In genomic region chr20:46953596-46953995, GRCh38 we compare ENCODE assay signal across 26 cellular contexts. TPM values are rescaled to one million over a fixed set of nuclear protein-coding genes. Genes with fewer than 3 reads are reported as not detected.
"Had no signal": no experiment of that assay in that cellular context is flagged by ENCODE, and none has a peak within 500 bp of the region (broad histone marks: within the 10 kb centered on the region; RNA-seq: fewer than 3 reads in every experiment).

No MANE protein-coding gene starts in this region.

- DNase-seq: activated CD4-positive, alpha-beta T cell treated with anti-CD3 and anti-CD28 coated beads for 1 hour; activated CD4-positive, alpha-beta T cell treated with anti-CD3 and anti-CD28 coated beads, Interleukin-2, amount 50 U/mL, for 1 hour; activated CD8-positive, alpha-beta T cell treated with anti-CD3 and anti-CD28 coated beads, Interleukin-2, amount 10 ng/mL, durations not matched to agents 7 days and 5 days; activated naive CD4-positive, alpha-beta T cell treated with Interleukin-2 at 50 U/mL for 16 hours; activated naive CD8-positive, alpha-beta T cell treated with anti-CD3 and anti-CD28 coated beads for 36 hours; activated T-cell treated with anti-CD3 and anti-CD28 coated beads, Interleukin-2, amount 50 U/mL, for 1 hour; cerebellar nuclear complex; cortex of kidney; endodermal cell; immature natural killer cell; kidney glomerular epithelial cell; left lung; pancreas; psoas muscle; stimulated activated CD4-positive, alpha-beta T cell treated with anti-CD3 and anti-CD28 coated beads, Interleukin-2, amount 100 ng/mL, for 24 hours; stimulated activated naive CD8-positive, alpha-beta T cell treated with anti-CD3 and anti-CD28 coated beads, Interleukin-15, amount 100 ng/mL, for 72 hours; T-helper 1 cell; tibial artery had no signal

- H3K9me3 ChIP-seq: pancreas, psoas muscle had no signal

- ATAC-seq: activated CD8-positive, alpha-beta T cell treated with anti-CD3 and anti-CD28 coated beads, Interleukin-2, amount 10 ng/mL, durations not matched to agents 7 days and 5 days; left lung; natural killer cell treated with Interleukin-12 subunit alpha and Interleukin-12 subunit beta and Interleukin-15 and Interleukin-18, amount 100 ng/mL, for 72 hours; pancreas; stimulated activated effector memory CD8-positive, alpha-beta T cell treated with anti-CD3 and anti-CD28 coated beads, Interleukin-12 subunit alpha, Interleukin-12 subunit beta, amount 100 ng/mL, for 72 hours; stimulated activated naive CD8-positive, alpha-beta T cell treated with anti-CD3 and anti-CD28 coated beads, Interleukin-15, amount 100 ng/mL, for 72 hours had no signal

- H2AFZ ChIP-seq: hepatocyte had no signal

- H3K4me2 ChIP-seq: hepatocyte had no signal

- H3K4me1 ChIP-seq: left lung, pancreas, psoas muscle, right atrium auricular region had no signal

- H3K4me3 ChIP-seq: hepatocyte, left lung, lung, pancreas, psoas muscle, right atrium auricular region, skin epidermis, tibial artery had no signal

- H3K79me2 ChIP-seq: hepatocyte had no signal

- H3K27ac ChIP-seq: hepatocyte, left lung, pancreas, psoas muscle, right atrium auricular region, tibial artery had no signal

- H3K27me3 ChIP-seq: hepatocyte, right atrium auricular region, tibial artery had no signal

- H3K36me3 ChIP-seq: left lung, pancreas, right atrium auricular region, tibial artery had no signal

RNA-seq across cellular contexts. Expression of gene EYA2, which starts 59.0 kb away (rescaled TPM):
- total RNA-seq: activated CD8-positive, alpha-beta T cell treated with anti-CD3 and anti-CD28 coated beads, Interleukin-2, amount 10 ng/mL, durations not matched to agents 7 days and 5 days; activated naive CD8-positive, alpha-beta T cell treated with anti-CD3 and anti-CD28 coated beads for 36 hours; activated T-helper 2 cell treated with anti-CD3 and anti-CD28 coated beads, Interferon-gamma antibody, Interleukin-2, Interleukin-4, amounts not matched to agents 10 μg/mL and 5 μg/mL and 100 μg/mL, durations not matched to agents 14 hours and 24 hours and 36 hours; epithelial cell of proximal tubule had no signal
- polyA plus RNA-seq: immature natural killer cell had no signal
